Comparison of ENCODE assay signal across 20 cellular contexts in genomic region chr9:124613849-124614248, GRCh38.
"Had no signal": no experiment of that assay in that cellular context is flagged by ENCODE, and none has a peak within 500 bp of the region (broad histone marks: within the 10 kb centered on the region; RNA-seq: fewer than 3 reads in every experiment).

No MANE protein-coding gene starts in this region.

- H3K27me3 ChIP-seq: foreskin keratinocyte, ovary, sigmoid colon, uterus had no signal

- H3K4me3 Mint-ChIP-seq: activated naive CD8-positive, alpha-beta T cell treated with anti-CD3 and anti-CD28 coated beads, Interleukin-2, amount 50 U/mL, for 24 hours; activated T-helper 17 cell treated with anti-CD3 and anti-CD28 coated beads, Interleukin-2, amount 50 U/mL, for 72 hours; mesothelial cell of epicardium; T-helper 2 cell treated with Interferon-gamma antibody and Interleukin-4, amounts not matched to agents 5 μg/mL and 100 μg/mL, for 36 hours had no signal

- H3K4me1 Mint-ChIP-seq: activated T-helper 17 cell treated with anti-CD3 and anti-CD28 coated beads, Interleukin-2, amount 50 U/mL, for 72 hours had no signal

- H3K36me3 ChIP-seq: lower lobe of right lung, ovary, sigmoid colon, thoracic aorta, uterus had no signal

- H3K9me3 Mint-ChIP-seq: activated naive CD8-positive, alpha-beta T cell treated with anti-CD3 and anti-CD28 coated beads, Interleukin-2, amount 50 U/mL, for 24 hours; activated T-helper 17 cell treated with anti-CD3 and anti-CD28 coated beads, Interleukin-2, amount 50 U/mL, for 72 hours; T-helper 2 cell treated with Interferon-gamma antibody and Interleukin-4, amounts not matched to agents 5 μg/mL and 100 μg/mL, for 36 hours had no signal

- H3K9me3 ChIP-seq: lower lobe of right lung, ovary, sigmoid colon, thoracic aorta, uterus had no signal

- H3K27ac Mint-ChIP-seq: activated naive CD8-positive, alpha-beta T cell treated with anti-CD3 and anti-CD28 coated beads, Interleukin-2, amount 50 U/mL, for 24 hours; activated T-helper 17 cell treated with anti-CD3 and anti-CD28 coated beads, Interleukin-2, amount 50 U/mL, for 72 hours; mesothelial cell of epicardium; T-helper 2 cell treated with Interferon-gamma antibody and Interleukin-4, amounts not matched to agents 5 μg/mL and 100 μg/mL, for 36 hours had no signal

- H3K27ac ChIP-seq: foreskin keratinocyte, lower lobe of right lung, ovary, sigmoid colon, thoracic aorta, uterus, VCaP had no signal

- DNase-seq: activated CD4-positive, alpha-beta T cell treated with anti-CD3 and anti-CD28 coated beads for 1 hour; activated CD4-positive, alpha-beta T cell treated with anti-CD3 and anti-CD28 coated beads, Interleukin-2, amount 50 U/mL, for 4 hours; activated naive CD4-positive, alpha-beta T cell treated with Interleukin-2 at 50 U/mL for 16 hours; activated naive CD8-positive, alpha-beta T cell treated with anti-CD3 and anti-CD28 coated beads, Interleukin-2, amount 50 U/mL, for 24 hours; aorta; cerebellar nuclear complex; effector memory CD4-positive, alpha-beta T cell; foreskin keratinocyte; head of caudate nucleus; left cardiac atrium; lower lobe of right lung; ovary; sigmoid colon; stimulated activated CD4-positive, alpha-beta T cell treated with anti-CD3 and anti-CD28 coated beads, Interleukin-1b, Interleukin-23, amount 100 ng/mL, for 48 hours; uterus had no signal

- H3K4me1 ChIP-seq: foreskin keratinocyte, lower lobe of right lung, sigmoid colon, uterus had no signal

- H3K4me3 ChIP-seq: lower lobe of right lung, ovary, sigmoid colon, thoracic aorta, uterus had no signal
